ENCODE assay signal across 16 cellular contexts in the genomic region with DNA sequence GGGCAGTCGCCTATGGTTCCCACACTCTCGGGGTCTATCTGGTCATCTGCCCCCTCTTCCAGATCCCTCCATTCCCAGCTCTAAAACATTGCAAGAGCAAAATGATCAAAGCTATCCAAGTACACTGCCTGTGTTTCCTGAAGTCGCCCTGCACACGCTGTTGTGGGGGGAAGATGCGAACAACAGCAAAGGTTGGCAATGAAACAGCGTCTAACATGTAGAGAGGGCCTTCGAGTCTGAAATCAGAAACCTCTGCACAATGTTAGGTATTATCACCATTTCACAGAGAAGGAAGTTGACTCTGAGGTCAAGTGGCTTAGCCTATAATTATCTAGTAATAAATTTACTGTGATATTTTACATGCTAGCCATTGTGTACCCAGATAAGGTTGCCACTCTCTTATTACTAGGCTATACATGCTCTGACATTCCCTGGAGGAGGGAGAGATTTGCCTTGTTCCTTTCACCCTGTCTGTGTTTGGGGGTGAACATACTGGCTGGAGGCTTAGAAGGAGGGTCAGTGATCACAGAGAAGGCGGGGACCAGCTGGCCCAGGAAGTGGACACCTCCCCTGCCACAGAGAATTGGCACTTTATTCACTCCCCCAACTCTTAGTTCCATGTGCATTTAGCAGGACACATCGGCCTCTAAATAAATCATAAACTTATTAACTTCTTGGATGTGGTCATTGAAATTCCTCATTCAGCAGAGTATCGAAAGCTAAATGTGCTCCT. TPM values are rescaled to one million over a fixed set of nuclear protein-coding genes. Genes with fewer than 3 reads are reported as not detected.
DNase-seq lines count a peak whose midpoint lies in the region; ATAC-seq and TF ChIP-seq lines count a peak whose summit lies in the region.
"Had no signal": no experiment of that assay in that cellular context is flagged by ENCODE, and none has a peak within 500 bp of the region (broad histone marks: within the 10 kb centered on the region; RNA-seq: fewer than 3 reads in every experiment).

No MANE protein-coding gene starts in this region.

- peak overlapping the region in 5 of 8 donors; percentile 0 to 54 (median 31) for H3K27ac ChIP-seq in spleen
- H3K27ac ChIP-seq: 22Rv1, skin epidermis, thoracic aorta had no signal

- in situ Hi-C loops in GM13976 (cut with MboI; ENCODE audit: low sequenced_read_pairs, unreplicated experiment) = no loop called here

- peaks cover 0 to 25% (median 10%) of the 10 kb centered on the region in 6 donors for H3K4me1 ChIP-seq in spleen

- 54 to 62% (median 60%) methylated on average over 10 of the region's 10 CpGs for WGBS in spleen, 5 donors

- ATAC-seq in left cardiac atrium = peak; percentile 17 to 30
- no peak for ATAC-seq in GM18861 (IDR thresholded peaks at IDR 0.05; ENCODE audit: unreplicated experiment)
- ATAC-seq: naive thymus-derived CD4-positive, alpha-beta T cell had no signal

- no peaks in the 10 kb centered on the region for H3K36me3 ChIP-seq in spleen
- H3K36me3 ChIP-seq: adrenal gland, thoracic aorta had no signal

- intact Hi-C loops in left cardiac atrium (cut with DNase I) (no loop called here), spleen (cut with DNase I; ENCODE audit: low total_unique reads) (no loop called here)

- H3K27me3 ChIP-seq in spleen (replicated peaks in 1 of 7) = no peaks in the 10 kb centered on the region
- H3K27me3 ChIP-seq: adrenal gland had no signal

- no peak overlapping the region for H3K4me3 ChIP-seq in spleen
- H3K4me3 ChIP-seq: adrenal gland, skin epidermis, thoracic aorta had no signal

- TF ChIP-seq POLR2A in spleen (IDR thresholded peaks at IDR 0.05) = no peak

- TF ChIP-seq CTCF in spleen (IDR thresholded peaks at IDR 0.05 in 8 of 11, conservative IDR thresholded peaks at IDR 0.05 in 3 of 11) (no peak), GM13976 (IDR thresholded peaks at IDR 0.05; ENCODE audit: borderline replicate concordance, control extremely low read depth, extremely low read depth, insufficient read depth, missing control alignments) (no peak)

- H3K9me3 ChIP-seq in spleen = no peaks in the 10 kb centered on the region
- H3K9me3 ChIP-seq: adrenal gland, thoracic aorta had no signal

- DNase-seq in DMS79 treated with DMSO at 0.1 percent for 48 hours (lab: John Stamatoyannopoulos, UW) (peak; percentile 13), DMS79 (lab: John Stamatoyannopoulos, UW) (no peak), NCI-H69 (lab: John Stamatoyannopoulos, UW) (peak; percentile 87), left cardiac atrium (no peak), spleen (no peak), GM13976 (ENCODE audit: low spot score) (no peak), superior temporal gyrus (ENCODE audit: extremely low spot score) (no peak)
- DNase-seq: activated CD4-positive, CD25-positive, alpha-beta regulatory T cell treated with anti-CD3 and anti-CD28 coated beads, Interleukin-2, amount 50 U/mL, for 72 hours; adrenal gland; CD4-positive, alpha-beta T cell; naive thymus-derived CD4-positive, alpha-beta T cell; NCI-H526 treated with DMSO at 0.1 percent for 48 hours had no signal

RNA-seq across cellular contexts. Expression of gene KCTD1, which starts 36.8 kb away (rescaled TPM):
- total RNA-seq in left cardiac atrium (10 to 100 TPM; 35.6 to 42.2 TPM), spleen (10 to 100 TPM in 3 of 7 donors, 1 to 10 TPM in 4; 4.5 to 11.8 (median 7.7) TPM)
- 1 to 10 TPM; 1.6 to 3.1 (median 2.4) TPM for polyA plus RNA-seq in spleen

Comparison
In these comparisons a context has a peak if more than half of its experiments do, and no peak if none do; other contexts are left out.
1. DNase-seq: peak in DMS79 treated with DMSO at 0.1 percent for 48 hours (single experiment) and NCI-H69 (single experiment); none in DMS79 (single experiment), left cardiac atrium (single experiment), spleen (single experiment), GM13976 (single experiment) and superior temporal gyrus (single experiment).